16 cellular contexts compared by ENCODE assay signal in the genomic region with DNA sequence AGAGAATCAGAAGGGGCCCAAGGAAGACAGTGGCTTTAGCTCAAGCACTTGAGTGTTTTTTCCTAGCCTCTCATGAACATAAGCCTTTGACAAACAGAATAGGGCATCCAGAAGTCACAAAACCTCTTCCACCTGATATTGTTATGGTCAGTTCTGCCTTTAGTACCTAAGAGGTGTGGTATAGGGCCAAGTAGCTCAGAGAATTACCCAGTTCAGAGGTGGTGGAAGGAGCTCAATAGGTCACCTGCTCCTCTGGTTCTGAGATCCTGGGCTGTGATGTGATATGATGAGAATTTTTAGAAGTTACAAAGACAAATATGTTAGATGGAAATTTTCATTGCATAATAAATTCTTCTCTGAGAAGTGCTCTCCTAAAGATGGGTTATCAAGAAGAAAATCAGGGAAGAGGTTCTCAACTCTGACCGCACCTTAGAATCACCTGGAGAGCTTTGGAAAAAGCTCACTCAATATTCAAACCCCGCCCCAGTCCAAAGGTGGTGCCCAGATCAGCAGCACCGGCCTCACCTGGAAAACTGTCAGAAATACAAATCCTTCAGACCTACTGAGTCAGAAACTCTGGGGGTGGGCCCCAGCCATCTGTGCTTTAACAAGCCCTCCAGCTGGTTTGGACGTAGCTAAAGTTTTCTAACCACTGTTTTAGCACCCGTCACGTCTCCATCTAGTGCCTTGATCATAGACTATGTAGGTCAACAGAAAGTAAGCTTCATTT.
DNase-seq lines count a peak whose midpoint lies in the region; ATAC-seq, FAIRE-seq and TF ChIP-seq lines count a peak whose summit lies in the region.
"Had no signal": no experiment of that assay in that cellular context is flagged by ENCODE, and none has a peak within 500 bp of the region (broad histone marks: within the 10 kb centered on the region; RNA-seq: fewer than 3 reads in every experiment).

No MANE protein-coding gene starts in this region.

- DNase-seq in DMS53 (lab: John Stamatoyannopoulos, UW): peak; percentile 4
- no peak for DNase-seq in DMS53 treated with DMSO at 0.1 percent for 48 hours (lab: John Stamatoyannopoulos, UW; ENCODE audit: unreplicated experiment)
- peak in 1 of 2 donors; percentile 61 for DNase-seq in left lung
- peak; percentile 84 for DNase-seq in small intestine
- no peak for DNase-seq in foreskin keratinocyte
- DNase-seq in CD14-positive monocyte (ENCODE audit: low spot score): no peak
- DNase-seq in HuH-7.5 (ENCODE audit: low spot score): no peak
- DNase-seq: DMS153, H9, NCI-H1930, NCI-H2171 treated with DMSO at 0.1 percent for 48 hours, OCI-M1, RPMI8226, SIG-M5 had no signal

- H3K4me1 Mint-ChIP-seq in CD14-positive monocyte: peaks cover 30% of the 10 kb centered on the region

- peaks cover 5 to 12% of the 10 kb centered on the region in 2 donors for H3K4me1 ChIP-seq in left lung
- H3K4me1 ChIP-seq in small intestine (ENCODE audit: control insufficient read depth in 2 of 2, insufficient read depth in 1 of 2, low read depth in 1 of 2, low read length in 1 of 2): peaks cover 4 to 5% of the 10 kb centered on the region in 2 donors
- H3K4me1 ChIP-seq in foreskin keratinocyte: peaks cover 4% of the 10 kb centered on the region

- H3K9me3 ChIP-seq in left lung: no peaks in the 10 kb centered on the region
- no peaks in the 10 kb centered on the region for H3K9me3 ChIP-seq in small intestine (ENCODE audit: control insufficient read depth, low read depth)

- no peaks in the 10 kb centered on the region for H3K36me3 Mint-ChIP-seq in CD14-positive monocyte

- ATAC-seq in left lung (peak; percentile 74), foreskin keratinocyte (no peak), GM19455 (IDR thresholded peaks at IDR 0.05; ENCODE audit: unreplicated experiment) (no peak)

- no peak overlapping the region for H3K4me3 Mint-ChIP-seq in CD14-positive monocyte
- H3K4me3 Mint-ChIP-seq: H9 had no signal

- H3K27me3 ChIP-seq in left lung (no peaks in the 10 kb centered on the region), small intestine (ENCODE audit: control insufficient read depth in 2 of 2, insufficient read depth in 2 of 2, low read length in 2 of 2) (no peaks in the 10 kb centered on the region), foreskin keratinocyte (no peaks in the 10 kb centered on the region)
- H3K27me3 ChIP-seq: BLaER1 treated with 17β-estradiol and CSF1 and Interleukin-3, amounts not matched to agents 10 nM and 100 nM had no signal

- H3K36me3 ChIP-seq in left lung (no peaks in the 10 kb centered on the region), small intestine (ENCODE audit: control insufficient read depth in 2 of 2, insufficient read depth in 2 of 2, low read length in 2 of 2) (no peaks in the 10 kb centered on the region)
- H3K36me3 ChIP-seq: BLaER1 treated with 17β-estradiol and CSF1 and Interleukin-3, amounts not matched to agents 10 nM and 100 nM had no signal

- H3K4me3 ChIP-seq in left lung (no peak overlapping the region), small intestine (ENCODE audit: low read depth in 1 of 2, low read length in 2 of 2) (no peak overlapping the region)
- H3K4me3 ChIP-seq: BLaER1 treated with 17β-estradiol and CSF1 and Interleukin-3, amounts not matched to agents 10 nM and 100 nM had no signal

- H3K27ac ChIP-seq in left lung (peak overlapping the region in 1 of 2 donors; percentile 63), small intestine (ENCODE audit: low read depth in 1 of 2, low read length in 1 of 2) (peak overlapping the region; percentile 5 to 22), foreskin keratinocyte (no peak overlapping the region)

- FAIRE-seq in small intestine (lab: Jason Lieb, UNC): no peak

- intact Hi-C loops in left lung (cut with DNase I): no loop called here
- intact Hi-C loops in CD14-positive monocyte (cut with micrococcal nuclease): loop anchor here in 1 of 2 donors (5.0 kb wide), 1 partner anchor 317 kb away; a partner anchor contains a TSS

- H3K27ac Mint-ChIP-seq in CD14-positive monocyte: no peak overlapping the region
- H3K27ac Mint-ChIP-seq: H9 had no signal

- no peak for TF ChIP-seq CTCF in left lung (IDR thresholded peaks at IDR 0.05)
- no peak for TF ChIP-seq CTCF in foreskin keratinocyte (conservative IDR thresholded peaks at IDR 0.05)
- TF ChIP-seq CTCF in CD14-positive monocyte (IDR thresholded peaks at IDR 0.05): no peak

- 19 to 60% (median 33%) methylated on average over 6 of the region's 6 CpGs for WGBS in small intestine, 3 donors

- no peaks in the 10 kb centered on the region for H3K9me3 Mint-ChIP-seq in CD14-positive monocyte
- H3K9me3 Mint-ChIP-seq: H9 had no signal

- no peaks in the 10 kb centered on the region for H3K27me3 Mint-ChIP-seq in CD14-positive monocyte (ENCODE audit: low read depth in 3 of 3)

Comparison
In these comparisons a context has a peak if more than half of its experiments do, and no peak if none do; other contexts are left out.
1. DNase-seq: peak in DMS53 (single experiment) and small intestine (single experiment); none in DMS53 treated with DMSO at 0.1 percent for 48 hours (single experiment), foreskin keratinocyte (0 of 2), CD14-positive monocyte (single experiment) and HuH-7.5 (single experiment).